In genomic region chr9:135666534-135667402, GRCh38 we compare ENCODE assay signal across 23 cellular contexts. TPM values are rescaled to one million over a fixed set of nuclear protein-coding genes. Genes with fewer than 3 reads are reported as not detected.
DNase-seq lines count a peak whose midpoint lies in the region; ATAC-seq and TF ChIP-seq lines count a peak whose summit lies in the region.
"Had no signal": no experiment of that assay in that cellular context is flagged by ENCODE, and none has a peak within 500 bp of the region (broad histone marks: within the 10 kb centered on the region; RNA-seq: fewer than 3 reads in every experiment).

No MANE protein-coding gene starts in this region.

- peak; percentile 1 for DNase-seq in AG08396 (ENCODE audit: low spot score)
- peak; percentile 14 for DNase-seq in GM13976 (ENCODE audit: low spot score)
- DNase-seq in Peyer's patch = peak in 2 of 3 donors; percentile 22 to 33
- DNase-seq in mesenteric fat pad (ENCODE audit: low spot score) = peak; percentile 64
- no peak for DNase-seq in SW480 (ENCODE audit: low spot score)
- DNase-seq in NCI-H1105 treated with DMSO at 0.1 percent for 48 hours (lab: John Stamatoyannopoulos, UW) = no peak
- DNase-seq: BE2C, COR-L47, DMS79, HCEC 1CT, Karpas-422, NCI-H1417 treated with DMSO at 0.1 percent for 48 hours, NCI-H187, NCI-H446 treated with DMSO at 0.1 percent for 48 hours, NCI-H526 treated with DMSO at 0.1 percent for 48 hours, SHP77 treated with DMSO at 0.1 percent for 48 hours had no signal

- H3K27ac ChIP-seq in Peyer's patch = no peak overlapping the region
- H3K27ac ChIP-seq: A549 had no signal

- no peaks in the 10 kb centered on the region for H3K27me3 ChIP-seq in Peyer's patch
- H3K27me3 ChIP-seq: BE2C had no signal

- H3K4me3 ChIP-seq in Peyer's patch = no peak overlapping the region
- H3K4me3 ChIP-seq: A549, GM23338 had no signal

- ATAC-seq in HG02610 (IDR thresholded peaks at IDR 0.05; ENCODE audit: unreplicated experiment) = no peak
- ATAC-seq in activated CD4-positive, CD25-positive, alpha-beta regulatory T cell treated with anti-CD3 and anti-CD28 coated beads, Interleukin-2, amount 50 U/mL, for 24 hours = no peak
- ATAC-seq: GM23338 had no signal

- H3K36me3 ChIP-seq in Peyer's patch = no peaks in the 10 kb centered on the region
- H3K36me3 ChIP-seq: BE2C had no signal

- no peak for TF ChIP-seq CTCF in GM13976 (IDR thresholded peaks at IDR 0.05; ENCODE audit: borderline replicate concordance, control extremely low read depth, extremely low read depth, insufficient read depth, missing control alignments)
- no peak for TF ChIP-seq CTCF in Peyer's patch (IDR thresholded peaks at IDR 0.05)

- H3K4me1 ChIP-seq in Peyer's patch = no peaks in the 10 kb centered on the region
- H3K4me1 ChIP-seq: A549 had no signal

- in situ Hi-C loops in GM13976 (cut with MboI; ENCODE audit: low sequenced_read_pairs, unreplicated experiment) = no loop called here

- no peak for TF ChIP-seq POLR2A in Peyer's patch (IDR thresholded peaks at IDR 0.05)

- no peaks in the 10 kb centered on the region for H3K9me3 ChIP-seq in Peyer's patch
- H3K9me3 ChIP-seq: A549, BE2C had no signal

RNA-seq across cellular contexts. Expression of gene LCN9, which starts 3.7 kb away (rescaled TPM):
- not detected for total RNA-seq in Peyer's patch
- not detected for total RNA-seq in mesenteric fat pad
- total RNA-seq: CD4-positive, alpha-beta T cell; GM23338; M059J; RPMI7951 had no signal

RNA-seq across cellular contexts. Expression of gene GLT6D1, which starts 27.4 kb away (rescaled TPM):
- not detected for total RNA-seq in Peyer's patch
- total RNA-seq in mesenteric fat pad = not detected
- total RNA-seq: CD4-positive, alpha-beta T cell; GM23338; M059J; RPMI7951 had no signal

RNA-seq across cellular contexts. Expression of gene SOHLH1, which starts 32.5 kb away (rescaled TPM):
- not detected for total RNA-seq in Peyer's patch
- total RNA-seq in mesenteric fat pad = not detected
- total RNA-seq: CD4-positive, alpha-beta T cell; M059J; RPMI7951 had no signal

RNA-seq across cellular contexts. Expression of gene KCNT1, which starts 35.2 kb away (rescaled TPM):
- total RNA-seq in Peyer's patch (under 1 TPM in 1 of 4 donors, not detected in 3; 0.27 TPM), mesenteric fat pad (0.06 TPM)
- total RNA-seq: M059J, RPMI7951 had no signal

Comparison
In these comparisons a context has a peak if more than half of its experiments do, and no peak if none do; other contexts are left out.
1. DNase-seq: peak in AG08396 (single experiment), GM13976 (single experiment), Peyer's patch (2 of 3) and mesenteric fat pad (single experiment); none in SW480 (single experiment) and NCI-H1105 treated with DMSO at 0.1 percent for 48 hours (single experiment).